12 cellular contexts compared by ENCODE assay signal in the genomic region with DNA sequence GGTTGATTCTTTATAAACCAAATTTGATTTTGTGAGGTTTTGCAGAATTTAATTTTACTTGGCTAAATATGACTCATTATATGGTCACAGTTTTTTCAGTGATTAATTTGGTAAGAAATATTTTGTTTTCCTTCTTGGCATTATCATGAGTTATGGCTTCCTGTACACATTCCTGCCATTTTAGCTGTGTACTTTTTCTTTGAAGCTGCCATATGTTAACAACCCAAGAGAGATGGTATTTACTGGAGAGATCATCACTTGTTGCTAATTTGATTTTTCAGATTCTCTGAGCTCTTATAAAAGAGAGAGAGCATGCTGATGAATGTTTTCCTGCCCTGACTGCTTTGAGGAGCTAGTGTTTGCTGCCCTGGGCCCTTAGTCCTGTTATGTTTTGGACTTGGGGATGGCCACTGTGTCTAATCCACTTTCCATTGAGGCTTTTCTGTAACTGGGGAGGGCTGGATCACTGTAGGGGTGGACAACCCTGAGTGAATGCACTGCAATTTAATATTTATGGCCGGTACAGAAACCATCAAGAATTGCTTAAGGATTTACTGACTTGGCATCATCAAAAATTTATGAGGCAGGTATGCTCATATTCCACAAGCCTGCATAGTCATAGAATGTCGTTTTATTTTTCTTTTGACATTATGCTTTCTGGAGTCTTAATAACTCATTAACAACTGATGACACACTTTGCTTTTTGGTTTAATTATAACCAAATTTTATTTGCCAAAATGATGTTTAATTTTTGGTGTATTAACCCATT.
A peak's percentile ranks its signal among the peaks of the same experiment; 100 is the strongest.
DNase-seq lines count a peak whose midpoint lies in the region; ATAC-seq and TF ChIP-seq lines count a peak whose summit lies in the region.
"Had no signal": no experiment of that assay in that cellular context is flagged by ENCODE, and none has a peak within 500 bp of the region (broad histone marks: within the 10 kb centered on the region; RNA-seq: fewer than 3 reads in every experiment).

No MANE protein-coding gene starts in this region.

- H3K27ac ChIP-seq in cardiac muscle cell (peak overlapping the region; percentile 82), thoracic aorta (peak overlapping the region in 1 of 2 donors; percentile 7)

- ATAC-seq in Right ventricle myocardium inferior (no peak), thoracic aorta (ENCODE audit: insufficient number of reproducible peaks, low FRiP score, low read depth) (peak; percentile 46), HG03097 (IDR thresholded peaks at IDR 0.05; ENCODE audit: low FRiP score, unreplicated experiment) (no peak), HG02588 (IDR thresholded peaks at IDR 0.05; ENCODE audit: unreplicated experiment) (no peak)

- DNase-seq in cardiac muscle cell (ENCODE audit: low read depth in 1 of 2, low spot score in 1 of 2) (peak in 1 of 2 donors; percentile 76), Right ventricle myocardium inferior (ENCODE audit: missing footprints) (no peak), adipocyte (ENCODE audit: low read depth) (peak; percentile 55), foreskin melanocyte (peak; percentile 32), thoracic aorta (ENCODE audit: low spot score) (no peak)
- no peak for DNase-seq in activated naive CD4-positive, alpha-beta T cell treated with Interleukin-2 at 50 U/mL for 16 hours
- DNase-seq: activated CD8-positive, alpha-beta memory T cell treated with anti-CD3 and anti-CD28 coated beads, Interleukin-2, amount 50 U/mL, for 4 hours; amygdala; NCI-H1930; stimulated activated CD4-positive, alpha-beta T cell treated with anti-CD3 and anti-CD28 coated beads, Interleukin-2, amount 100 ng/mL, for 24 hours had no signal

- intact Hi-C loops in Right ventricle myocardium inferior (cut with DNase I), result no loop called here

- H3K4me3 ChIP-seq in cardiac muscle cell (no peak overlapping the region), adipocyte (ENCODE audit: low read length) (peak overlapping the region; percentile 46), thoracic aorta (no peak overlapping the region)

- H3K4me1 ChIP-seq in cardiac muscle cell (ENCODE audit: low read depth) (peaks cover 52% of the 10 kb centered on the region), adipocyte (ENCODE audit: control insufficient read depth, insufficient read depth, low read length) (peaks cover 19% of the 10 kb centered on the region), thoracic aorta (ENCODE audit: control insufficient read depth in 1 of 2, low read depth in 2 of 2) (peaks cover 10 to 15% of the 10 kb centered on the region in 2 donors)

- H3K9me3 ChIP-seq in cardiac muscle cell (ENCODE audit: low read depth) (no peaks in the 10 kb centered on the region), adipocyte (ENCODE audit: control insufficient read depth, low read length) (no peaks in the 10 kb centered on the region), thoracic aorta (no peaks in the 10 kb centered on the region)

- no peaks in the 10 kb centered on the region for H3K27me3 ChIP-seq in cardiac muscle cell
- H3K27me3 ChIP-seq in adipocyte (replicated peaks; ENCODE audit: control insufficient read depth, insufficient read depth, low read length), result no peaks in the 10 kb centered on the region
- H3K27me3 ChIP-seq in thoracic aorta (replicated peaks; ENCODE audit: insufficient read depth), result no peaks in the 10 kb centered on the region

- H3K36me3 ChIP-seq in cardiac muscle cell, result no peaks in the 10 kb centered on the region
- H3K36me3 ChIP-seq in adipocyte (ENCODE audit: control insufficient read depth, insufficient read depth, low read length, severe bottlenecking), result no peaks in the 10 kb centered on the region
- H3K36me3 ChIP-seq in thoracic aorta, result no peaks in the 10 kb centered on the region

- TF ChIP-seq CTCF in cardiac muscle cell (IDR thresholded peaks at IDR 0.05; ENCODE audit: low read depth, low read length) (no peak), thoracic aorta (IDR thresholded peaks at IDR 0.05) (no peak)

- H3K9ac ChIP-seq in adipocyte (ENCODE audit: low read length), result peak overlapping the region; percentile 52

Comparison
In these comparisons a context has a peak if more than half of its experiments do, and no peak if none do; other contexts are left out.
1. DNase-seq: peak in adipocyte (single experiment) and foreskin melanocyte (single experiment); none in Right ventricle myocardium inferior (single experiment), thoracic aorta (single experiment) and activated naive CD4-positive, alpha-beta T cell treated with Interleukin-2 at 50 U/mL for 16 hours (single experiment).